In genomic region chr5:10635257-10635860, GRCh38 we compare ENCODE assay signal across 8 cellular contexts.
DNase-seq lines count a peak whose midpoint lies in the region; ATAC-seq and TF ChIP-seq lines count a peak whose summit lies in the region.

No MANE protein-coding gene starts in this region.

- H3K4me3 ChIP-seq in AG04450 (ENCODE audit: low read depth, low read length) (no peak overlapping the region), SJCRH30 (no peak overlapping the region)

- TF ChIP-seq CTCF in AG04450 (IDR thresholded peaks at IDR 0.05; ENCODE audit: low read depth, low read length), result no peak

- CTCF ChIA-PET in AG04450 (lab: Charles Lee), result interaction anchor here (2.4 kb wide), 1 partner anchor 183 kb away, joined by 12 read pairs; no protein-coding TSS in a partner anchor

- no peaks in the 10 kb centered on the region for H3K4me1 ChIP-seq in SJCRH30

- POLR2A ChIA-PET in AG04450 (lab: Yijun Ruan, JAX), result no interaction called here

- H3K36me3 ChIP-seq in SJCRH30, result no peaks in the 10 kb centered on the region

- H3K27ac ChIP-seq in AG04450 (ENCODE audit: low read depth, low read length) (peak overlapping the region; percentile 31), epithelial cell of prostate (peak overlapping the region; percentile 37), SJCRH30 (no peak overlapping the region)

- peaks cover 16% of the 10 kb centered on the region for H3K9me3 ChIP-seq in AG04450 (ENCODE audit: control insufficient read depth, insufficient read depth, low read length)
- H3K9me3 ChIP-seq in SJCRH30 (replicated peaks), result no peaks in the 10 kb centered on the region

- H3K27me3 ChIP-seq in AG04450 (ENCODE audit: control insufficient read depth, insufficient read depth, low read length) (no peaks in the 10 kb centered on the region), SJCRH30 (no peaks in the 10 kb centered on the region)

- DNase-seq in AG04450 (ENCODE audit: low read depth, low spot score) (no peak), epithelial cell of prostate (ENCODE audit: low read depth, low spot score) (peak; percentile 24), SJCRH30 (no peak), SW 1271 (lab: John Stamatoyannopoulos, UW) (no peak)
- peak; percentile 28 to 65 (median 34) for DNase-seq in activated CD4-positive, CD25-positive, alpha-beta regulatory T cell (lab: John Stamatoyannopoulos, UW)
- DNase-seq in stimulated activated CD8-positive, alpha-beta memory T cell treated with anti-CD3 and anti-CD28 coated beads, Interleukin-15, amount 100 ng/mL, for 1 hour (ENCODE audit: low read depth), result peak; percentile 37

- peak; percentile 49 for ATAC-seq in GM19438 (IDR thresholded peaks at IDR 0.05; ENCODE audit: low read depth, unreplicated experiment)
- ATAC-seq in HG03432 (IDR thresholded peaks at IDR 0.05; ENCODE audit: unreplicated experiment), result peak; percentile 68

Comparison
In these comparisons a context has a peak if more than half of its experiments do, and no peak if none do; other contexts are left out.
1. DNase-seq: peak in activated CD4-positive, CD25-positive, alpha-beta regulatory T cell (4 of 4), epithelial cell of prostate (single experiment) and stimulated activated CD8-positive, alpha-beta memory T cell treated with anti-CD3 and anti-CD28 coated beads, Interleukin-15, amount 100 ng/mL, for 1 hour (single experiment); none in AG04450 (single experiment), SJCRH30 (0 of 2) and SW 1271 (0 of 2).